In the genomic region with DNA sequence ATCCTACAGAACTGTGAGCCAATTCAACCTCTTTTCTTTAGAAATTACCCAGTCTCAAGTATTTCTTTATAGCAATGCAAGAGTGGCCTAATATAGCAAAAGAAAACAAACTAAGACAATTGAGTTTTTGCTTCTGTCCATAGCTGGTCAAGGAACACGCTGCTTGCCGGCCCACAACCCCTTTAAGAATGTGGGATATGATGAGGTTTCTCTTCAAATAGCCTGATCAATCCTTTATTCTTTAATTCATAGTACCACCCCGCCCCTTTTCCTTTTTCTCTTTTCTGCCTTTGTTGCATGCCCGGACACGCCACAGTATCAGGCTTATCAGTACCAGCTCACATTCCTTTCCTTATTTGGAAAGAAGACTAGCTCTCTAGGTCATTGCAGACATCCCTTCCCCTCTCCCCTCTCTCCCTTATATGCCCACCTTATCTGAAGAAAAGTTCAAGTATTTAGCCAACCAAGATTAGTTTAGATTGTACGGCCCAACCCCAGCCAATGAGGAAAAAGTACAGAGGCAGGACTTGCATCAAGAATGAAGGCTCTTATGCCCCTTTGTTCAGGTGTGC, we compare ENCODE assay signal across 29 cellular contexts.
DNase-seq lines count a peak whose midpoint lies in the region; ATAC-seq, FAIRE-seq and TF ChIP-seq lines count a peak whose summit lies in the region.
"Had no signal": no experiment of that assay in that cellular context is flagged by ENCODE, and none has a peak within 500 bp of the region (broad histone marks: within the 10 kb centered on the region; RNA-seq: fewer than 3 reads in every experiment).

No MANE protein-coding gene starts in this region.

- peak overlapping the region; percentile 96 for H4K91ac ChIP-seq in trophoblast cell (ENCODE audit: low read depth, low read length)

- H2BK12ac ChIP-seq in trophoblast cell (ENCODE audit: low read length) = peak overlapping the region; percentile 85

- no peak for ATAC-seq in activated CD4-positive, alpha-beta T cell treated with anti-CD3 and anti-CD28 coated beads for 36 hours
- ATAC-seq in HG03280 (IDR thresholded peaks at IDR 0.05; ENCODE audit: unreplicated experiment) = no peak
- ATAC-seq: A549; GM12878; left lung; naive thymus-derived CD4-positive, alpha-beta T cell; SK-N-SH treated with all-trans-retinoic acid at 6 μM for 48 hours; stimulated activated memory B cell treated with anti-CD40 and anti-IgM and Interleukin-4, amounts not matched to agents 10 μg/mL and 1 μg/mL and 100 μg/mL, for 72 hours had no signal

- H3K36me3 Mint-ChIP-seq in activated CD4-positive, alpha-beta T cell treated with anti-CD3 and anti-CD28 coated beads, Interleukin-2, amount 10 ng/mL, durations not matched to agents 7 days and 5 days (ENCODE audit: low read depth) = no peaks in the 10 kb centered on the region
- no peaks in the 10 kb centered on the region for H3K36me3 Mint-ChIP-seq in activated CD4-positive, alpha-beta T cell treated with anti-CD3 and anti-CD28 coated beads for 36 hours (ENCODE audit: low read depth)
- H3K36me3 Mint-ChIP-seq: activated naive CD4-positive, alpha-beta T cell treated with anti-CD3 and anti-CD28 coated beads, Interleukin-2, amount 50 U/mL, for 24 hours; immature natural killer cell; stimulated activated memory B cell treated with anti-CD40 and anti-IgM and Interleukin-4, amounts not matched to agents 10 μg/mL and 1 μg/mL and 100 μg/mL, for 72 hours had no signal

- H3K36me3 ChIP-seq in trophoblast cell (ENCODE audit: control insufficient read depth in 1 of 2, insufficient read depth in 2 of 2, low read length in 2 of 2) (no peaks in the 10 kb centered on the region), kidney (ENCODE audit: control insufficient read depth in 1 of 2, insufficient read depth in 2 of 2, low read length in 2 of 2) (no peaks in the 10 kb centered on the region)
- H3K36me3 ChIP-seq: left lung, spleen had no signal

- no peaks in the 10 kb centered on the region for H3K79me2 ChIP-seq in trophoblast cell (ENCODE audit: control insufficient read depth, insufficient read depth, low read length, poor library complexity)

- H4K12ac ChIP-seq in trophoblast cell (ENCODE audit: low read depth, low read length) = peak overlapping the region; percentile 41

- H2BK120ac ChIP-seq in trophoblast cell (ENCODE audit: insufficient read depth, low read length, poor library complexity) = peak overlapping the region; percentile 92

- H2AFZ ChIP-seq in trophoblast cell (ENCODE audit: insufficient read depth, low read length, poor library complexity) = no peak overlapping the region
- H2AFZ ChIP-seq: GM23248 had no signal

- POLR2A ChIA-PET in activated CD4-positive, alpha-beta T cell treated with anti-CD3 and anti-CD28 coated beads, Interleukin-2, amount 10 ng/mL, durations not matched to agents 7 days and 5 days (lab: Charles Lee) = no interaction called here
- POLR2A ChIA-PET in activated CD4-positive, alpha-beta T cell treated with anti-CD3 and anti-CD28 coated beads for 36 hours (lab: Charles Lee) = no interaction called here

- H3K27me3 Mint-ChIP-seq in activated CD4-positive, alpha-beta T cell treated with anti-CD3 and anti-CD28 coated beads, Interleukin-2, amount 10 ng/mL, durations not matched to agents 7 days and 5 days = no peaks in the 10 kb centered on the region
- no peaks in the 10 kb centered on the region for H3K27me3 Mint-ChIP-seq in activated CD4-positive, alpha-beta T cell treated with anti-CD3 and anti-CD28 coated beads for 36 hours
- H3K27me3 Mint-ChIP-seq: activated naive CD4-positive, alpha-beta T cell treated with anti-CD3 and anti-CD28 coated beads, Interleukin-2, amount 50 U/mL, for 24 hours; central memory CD8-positive, alpha-beta T cell; stimulated activated memory B cell treated with anti-CD40 and anti-IgM and Interleukin-4, amounts not matched to agents 10 μg/mL and 1 μg/mL and 100 μg/mL, for 72 hours had no signal

- H3K4me3 Mint-ChIP-seq in activated CD4-positive, alpha-beta T cell treated with anti-CD3 and anti-CD28 coated beads, Interleukin-2, amount 10 ng/mL, durations not matched to agents 7 days and 5 days = no peak overlapping the region
- no peak overlapping the region for H3K4me3 Mint-ChIP-seq in activated CD4-positive, alpha-beta T cell treated with anti-CD3 and anti-CD28 coated beads for 36 hours
- H3K4me3 Mint-ChIP-seq: activated naive CD4-positive, alpha-beta T cell treated with anti-CD3 and anti-CD28 coated beads, Interleukin-2, amount 50 U/mL, for 24 hours; central memory CD8-positive, alpha-beta T cell; immature natural killer cell; naive thymus-derived CD4-positive, alpha-beta T cell; stimulated activated memory B cell treated with anti-CD40 and anti-IgM and Interleukin-4, amounts not matched to agents 10 μg/mL and 1 μg/mL and 100 μg/mL, for 72 hours had no signal

- no peak for FAIRE-seq in kidney (lab: Jason Lieb, UNC)
- FAIRE-seq: A549, GM12878, HTR-8/SVneo had no signal

- DNase-seq in activated CD4-positive, alpha-beta T cell treated with anti-CD3 and anti-CD28 coated beads, Interleukin-2, amount 10 ng/mL, durations not matched to agents 7 days and 5 days = no peak
- DNase-seq in activated CD4-positive, alpha-beta T cell treated with anti-CD3 and anti-CD28 coated beads for 36 hours = no peak
- DNase-seq in NCI-H748 treated with DMSO at 0.1 percent for 48 hours (lab: John Stamatoyannopoulos, UW) = peak; percentile 9
- peak; percentile 43 for DNase-seq in epithelial cell of esophagus (ENCODE audit: low read depth)
- no peak for DNase-seq in trophoblast cell
- no peak for DNase-seq in SHP77 treated with DMSO at 0.1 percent for 48 hours (lab: John Stamatoyannopoulos, UW)
- DNase-seq in kidney = no peak
- DNase-seq: activated CD4-positive, alpha-beta T cell treated with anti-CD3 and anti-CD28 coated beads, Interleukin-2, amount 50 U/mL, for 1 hour; anterior cingulate cortex; DND-41; dorsolateral prefrontal cortex; GM23248; head of caudate nucleus; immature natural killer cell; left lung; naive thymus-derived CD4-positive, alpha-beta T cell; NCI-H187 treated with DMSO at 0.1 percent for 48 hours; NCI-H446; retina; spleen; stimulated activated CD4-positive, alpha-beta T cell treated with anti-CD3 and anti-CD28 coated beads, Interleukin-4, amount 100 ng/mL, for 1 hour had no signal

- intact Hi-C loops in activated CD4-positive, alpha-beta T cell treated with anti-CD3 and anti-CD28 coated beads for 36 hours (cut with DNase I, micrococcal nuclease) = no loop called here
- intact Hi-C loops in kidney (cut with DNase I) = no loop called here

- H3K9ac ChIP-seq in trophoblast cell (ENCODE audit: low read length) = no peak overlapping the region
- no peak overlapping the region for H3K9ac ChIP-seq in kidney (ENCODE audit: low read length in 2 of 2)
- H3K9ac ChIP-seq: GM23248 had no signal

- H3K27ac ChIP-seq in trophoblast cell (ENCODE audit: low read depth, low read length) (no peak overlapping the region), kidney (ENCODE audit: low read depth in 2 of 2, low read length in 2 of 2) (no peak overlapping the region)
- H3K27ac ChIP-seq: A549, dorsolateral prefrontal cortex, GM23248, left lung, spleen had no signal

- H3K4me1 ChIP-seq in trophoblast cell (ENCODE audit: control insufficient read depth in 1 of 2, insufficient read depth in 2 of 2, low read length in 2 of 2) = peaks cover 0 to 2% of the 10 kb centered on the region in 2 experiments
- no peaks in the 10 kb centered on the region for H3K4me1 ChIP-seq in kidney (ENCODE audit: control insufficient read depth in 1 of 2, insufficient read depth in 1 of 2, low read depth in 1 of 2, low read length in 2 of 2)
- H3K4me1 ChIP-seq: A549, left lung, spleen had no signal

- no peak overlapping the region for H3K4me2 ChIP-seq in trophoblast cell (ENCODE audit: low read length)
- H3K4me2 ChIP-seq: A549 had no signal

- H3K9me3 Mint-ChIP-seq in activated CD4-positive, alpha-beta T cell treated with anti-CD3 and anti-CD28 coated beads, Interleukin-2, amount 10 ng/mL, durations not matched to agents 7 days and 5 days = peaks cover 6% of the 10 kb centered on the region
- H3K9me3 Mint-ChIP-seq in activated CD4-positive, alpha-beta T cell treated with anti-CD3 and anti-CD28 coated beads for 36 hours (ENCODE audit: low read depth) = peaks cover 2% of the 10 kb centered on the region
- H3K9me3 Mint-ChIP-seq: activated naive CD4-positive, alpha-beta T cell treated with anti-CD3 and anti-CD28 coated beads, Interleukin-2, amount 50 U/mL, for 24 hours; stimulated activated memory B cell treated with anti-CD40 and anti-IgM and Interleukin-4, amounts not matched to agents 10 μg/mL and 1 μg/mL and 100 μg/mL, for 72 hours had no signal

- no peak overlapping the region for H3K23ac ChIP-seq in trophoblast cell (ENCODE audit: low read length)

- peak overlapping the region; percentile 47 for H3K27ac Mint-ChIP-seq in activated CD4-positive, alpha-beta T cell treated with anti-CD3 and anti-CD28 coated beads, Interleukin-2, amount 10 ng/mL, durations not matched to agents 7 days and 5 days
- H3K27ac Mint-ChIP-seq in activated CD4-positive, alpha-beta T cell treated with anti-CD3 and anti-CD28 coated beads for 36 hours = no peak overlapping the region
- H3K27ac Mint-ChIP-seq: activated naive CD4-positive, alpha-beta T cell treated with anti-CD3 and anti-CD28 coated beads, Interleukin-2, amount 50 U/mL, for 24 hours; immature natural killer cell; naive thymus-derived CD4-positive, alpha-beta T cell; stimulated activated memory B cell treated with anti-CD40 and anti-IgM and Interleukin-4, amounts not matched to agents 10 μg/mL and 1 μg/mL and 100 μg/mL, for 72 hours had no signal

- H3K9me3 ChIP-seq in trophoblast cell (ENCODE audit: insufficient read depth, low read depth, low read length) = peaks cover 9% of the 10 kb centered on the region
- no peaks in the 10 kb centered on the region for H3K9me3 ChIP-seq in kidney (ENCODE audit: control insufficient read depth in 1 of 2, low read length in 2 of 2)
- H3K9me3 ChIP-seq: left lung had no signal

- H3K79me1 ChIP-seq in trophoblast cell (ENCODE audit: low read length) = peaks cover 9% of the 10 kb centered on the region

- H3K4me1 Mint-ChIP-seq in activated CD4-positive, alpha-beta T cell treated with anti-CD3 and anti-CD28 coated beads, Interleukin-2, amount 10 ng/mL, durations not matched to agents 7 days and 5 days = no peaks in the 10 kb centered on the region
- H3K4me1 Mint-ChIP-seq in activated CD4-positive, alpha-beta T cell treated with anti-CD3 and anti-CD28 coated beads for 36 hours = no peaks in the 10 kb centered on the region
- H3K4me1 Mint-ChIP-seq: activated naive CD4-positive, alpha-beta T cell treated with anti-CD3 and anti-CD28 coated beads, Interleukin-2, amount 50 U/mL, for 24 hours; central memory CD8-positive, alpha-beta T cell; immature natural killer cell; stimulated activated memory B cell treated with anti-CD40 and anti-IgM and Interleukin-4, amounts not matched to agents 10 μg/mL and 1 μg/mL and 100 μg/mL, for 72 hours had no signal

- CTCF ChIA-PET in activated CD4-positive, alpha-beta T cell treated with anti-CD3 and anti-CD28 coated beads, Interleukin-2, amount 10 ng/mL, durations not matched to agents 7 days and 5 days (lab: Charles Lee) = no interaction called here
- CTCF ChIA-PET in activated CD4-positive, alpha-beta T cell treated with anti-CD3 and anti-CD28 coated beads for 36 hours (lab: Charles Lee) = interaction anchor here (0.6 to 0.9 kb wide), 3 partner anchors 17 to 579 kb away, joined by 3 read pairs; no protein-coding TSS in a partner anchor

- no peaks in the 10 kb centered on the region for H3K27me3 ChIP-seq in trophoblast cell (ENCODE audit: insufficient read depth, low read length)
- H3K27me3 ChIP-seq: dorsolateral prefrontal cortex, left lung, spleen had no signal

- peak overlapping the region; percentile 66 for H3K14ac ChIP-seq in trophoblast cell (ENCODE audit: low read length)

- TF ChIP-seq CTCF in epithelial cell of esophagus (IDR thresholded peaks at IDR 0.05; ENCODE audit: insufficient read depth, low read depth, low read length, missing control alignments) = no peak
- no peak for TF ChIP-seq CTCF in kidney (IDR thresholded peaks at IDR 0.05; ENCODE audit: borderline replicate concordance, extremely low read depth, insufficient read depth)

- H3K4ac ChIP-seq in trophoblast cell (ENCODE audit: low read depth, low read length) = peak overlapping the region; percentile 70

- H3K18ac ChIP-seq in trophoblast cell (ENCODE audit: low read length) = no peak overlapping the region

- H4K8ac ChIP-seq in trophoblast cell (ENCODE audit: low read depth, low read length) = peak overlapping the region; percentile 77

- no peak overlapping the region for H3K4me3 ChIP-seq in epithelial cell of esophagus (ENCODE audit: low read length)
- no peak overlapping the region for H3K4me3 ChIP-seq in trophoblast cell (ENCODE audit: low read depth, low read length)
- H3K4me3 ChIP-seq in kidney (ENCODE audit: low read length in 2 of 2) = no peak overlapping the region
- H3K4me3 ChIP-seq: A549, dorsolateral prefrontal cortex, GM12878, GM23248, left lung, spleen had no signal

- no peak overlapping the region for H2AK5ac ChIP-seq in trophoblast cell (ENCODE audit: low read length)

- peak overlapping the region; percentile 71 for H2BK5ac ChIP-seq in trophoblast cell (ENCODE audit: low read depth, low read length, poor library complexity)

- WGBS in trophoblast cell (ENCODE audit: extremely low coverage, insufficient coverage, insufficient read length) = no CpG with 5 or more reads among the region's 6 CpGs

Comparison
In these comparisons a context has a peak if more than half of its experiments do, and no peak if none do; other contexts are left out.
1. DNase-seq: peak in NCI-H748 treated with DMSO at 0.1 percent for 48 hours (single experiment) and epithelial cell of esophagus (single experiment); none in activated CD4-positive, alpha-beta T cell treated with anti-CD3 and anti-CD28 coated beads, Interleukin-2, amount 10 ng/mL, durations not matched to agents 7 days and 5 days (single experiment), activated CD4-positive, alpha-beta T cell treated with anti-CD3 and anti-CD28 coated beads for 36 hours (single experiment), trophoblast cell (0 of 2), SHP77 treated with DMSO at 0.1 percent for 48 hours (single experiment) and kidney (single experiment).